8 cellular contexts compared by ENCODE assay signal in genomic region chr12:6904280-6905276, GRCh38. TPM values are rescaled to one million over a fixed set of nuclear protein-coding genes. Genes with fewer than 3 reads are reported as not detected.
A peak's percentile ranks its signal among the peaks of the same experiment; 100 is the strongest.
DNase-seq lines count a peak whose midpoint lies in the region; ATAC-seq and TF ChIP-seq lines count a peak whose summit lies in the region.

Gene LRRC23 (plus strand): TSS chr12:6904822. CDS start chr12:6905634, 812 bp downstream.

- H3K4me1 Mint-ChIP-seq in Caco-2 (ENCODE audit: low read depth, unreplicated experiment) (peaks cover 10% of the 10 kb centered on the region), endothelial cell (ENCODE audit: unreplicated experiment) (peaks cover 4% of the 10 kb centered on the region)

- H3K36me3 Mint-ChIP-seq in Caco-2 (ENCODE audit: insufficient read depth, unreplicated experiment) (no peaks in the 10 kb centered on the region), endothelial cell (ENCODE audit: low read depth, unreplicated experiment) (peaks cover 4% of the 10 kb centered on the region)

- H3K4me3 Mint-ChIP-seq in Caco-2 (ENCODE audit: unreplicated experiment): no peak within 1 kb of the TSS
- H3K4me3 Mint-ChIP-seq in endothelial cell (ENCODE audit: unreplicated experiment): no peak within 1 kb of the TSS

- DNase-seq in Caco-2 (peak; percentile 98 to 99), HUDEP-2 (lab: John Stamatoyannopoulos, UW; ENCODE audit: unreplicated experiment in 76 of 76) (peak in 75 of 76 experiments; percentile 24 to 96 (median 89)), NOMO-1 treated with dmso at 0.1 percent for 144 hours (lab: John Stamatoyannopoulos, UW; ENCODE audit: unreplicated experiment) (peak; percentile 86), endothelial cell (ENCODE audit: low spot score) (peak; percentile 97), mesenteric fat pad (ENCODE audit: low spot score) (peak; percentile 98)
- DNase-seq in activated CD8-positive, alpha-beta memory T cell treated with anti-CD3 and anti-CD28 coated beads, Interleukin-2, amount 50 U/mL, for 1 hour (ENCODE audit: extremely low read depth): peak; percentile 93
- DNase-seq in stimulated activated CD8-positive, alpha-beta memory T cell treated with anti-CD3 and anti-CD28 coated beads, Interleukin-15, amount 100 ng/mL, for 1 hour (ENCODE audit: low read depth): peak; percentile 97

- no peaks in the 10 kb centered on the region for H3K9me3 ChIP-seq in Caco-2

- H3K9me3 Mint-ChIP-seq in Caco-2 (ENCODE audit: unreplicated experiment): no peaks in the 10 kb centered on the region
- no peaks in the 10 kb centered on the region for H3K9me3 Mint-ChIP-seq in endothelial cell (ENCODE audit: unreplicated experiment)

- POLR2A ChIA-PET in Caco-2 (lab: Charles Lee): interaction anchor here (1.0 to 1.2 kb wide), 3 partner anchors 14 to 53 kb away, joined by 4 to 5 read pairs (median 5); partner anchors contain the start of genes C12orf57 and RNU7-1

- CTCF ChIA-PET in Caco-2 (lab: Charles Lee): interaction anchor here (1.0 to 2.3 kb wide), 4 partner anchors 13 to 35 kb away, joined by 3 to 10 read pairs (median 6); partner anchors contain the start of gene SPSB2

- intact Hi-C loops in Caco-2 (cut with micrococcal nuclease; ENCODE audit: unreplicated experiment): loop anchor here (1.0 kb wide), 3 partner anchors 10 to 31 kb away; partner anchors contain the start of genes ENO2 and SPSB2

- TF ChIP-seq CTCF in Caco-2 (IDR thresholded peaks at IDR 0.05; ENCODE audit: insufficient read depth in 1 of 2, low read depth in 1 of 2, low read length in 1 of 2, severe bottlenecking in 1 of 2, unreplicated experiment in 1 of 2) (no peak), endothelial cell (IDR thresholded peaks at IDR 0.05; ENCODE audit: unreplicated experiment) (no peak)

- peak; percentile 88 for ATAC-seq in GM21367 (IDR thresholded peaks at IDR 0.05; ENCODE audit: unreplicated experiment)

- peak within 1 kb of the TSS; percentile 64 for H3K4me3 ChIP-seq in Caco-2 (ENCODE audit: low read depth, low read length)

- H3K27ac Mint-ChIP-seq in Caco-2 (ENCODE audit: unreplicated experiment) (no peak within 1 kb of the TSS), endothelial cell (ENCODE audit: unreplicated experiment) (no peak within 1 kb of the TSS)

- H3K4me1 ChIP-seq in Caco-2: peaks cover 20% of the 10 kb centered on the region

- H3K36me3 ChIP-seq in Caco-2 (ENCODE audit: control insufficient read depth, insufficient read depth, low read length): no peaks in the 10 kb centered on the region

- BruUV-seq in Caco-2 (replicated peaks; lab: Mats Ljungman, UMichigan): no TSS peak

- H3K27me3 ChIP-seq in Caco-2 (replicated peaks; ENCODE audit: control insufficient read depth, insufficient read depth, low read length): no peaks in the 10 kb centered on the region

- H3K27me3 Mint-ChIP-seq in Caco-2 (ENCODE audit: insufficient read depth, unreplicated experiment) (no peaks in the 10 kb centered on the region), endothelial cell (ENCODE audit: unreplicated experiment) (peaks cover 6% of the 10 kb centered on the region)

RNA-seq across cellular contexts. Expression of gene LRRC23, which starts in this region (rescaled TPM):
- total RNA-seq in Caco-2 (2022) (7.8 and 8.6 TPM in 2 replicates), endothelial cell (ENCODE audit: unreplicated experiment) (5.7 TPM), mesenteric fat pad (4.2 TPM)

Comparison
In these comparisons a context has a peak if more than half of its experiments do, and no peak if none do; other contexts are left out.
1. Peak in every context shown above with its lines: DNase-seq, ATAC-seq and H3K4me3 ChIP-seq.